In genomic region chr7:50448823-50449222, GRCh38 we compare ENCODE assay signal across 11 cellular contexts. TPM values are rescaled to one million over a fixed set of nuclear protein-coding genes. Genes with fewer than 3 reads are reported as not detected.
DNase-seq lines count a peak whose midpoint lies in the region; ATAC-seq and TF ChIP-seq lines count a peak whose summit lies in the region.
"Had no signal": no experiment of that assay in that cellular context is flagged by ENCODE, and none has a peak within 500 bp of the region (broad histone marks: within the 10 kb centered on the region; RNA-seq: fewer than 3 reads in every experiment).

No MANE protein-coding gene starts in this region.

- peaks cover 12% of the 10 kb centered on the region for H3K36me3 Mint-ChIP-seq in neural progenitor cell

- H3K4me1 ChIP-seq in PC-9 (replicated peaks; ENCODE audit: insufficient read depth) (peaks cover 41% of the 10 kb centered on the region), neural progenitor cell (peaks cover 11% of the 10 kb centered on the region), left ventricle myocardium inferior (peaks cover 18% of the 10 kb centered on the region)

- no peak overlapping the region for H3K27ac Mint-ChIP-seq in neural progenitor cell

- peak overlapping the region; percentile 87 for H3K4me2 ChIP-seq in PC-9
- H3K4me2 ChIP-seq in neural progenitor cell: peak overlapping the region; percentile 67

- no peaks in the 10 kb centered on the region for H3K9me2 ChIP-seq in PC-9 (ENCODE audit: insufficient read depth)

- no peaks in the 10 kb centered on the region for H3K27me3 Mint-ChIP-seq in neural progenitor cell (ENCODE audit: insufficient read depth, low read depth)

- H4K20me1 ChIP-seq in PC-9 (ENCODE audit: insufficient read depth) (no peaks in the 10 kb centered on the region; the same call in 1 of the 2 replicates), neural progenitor cell (ENCODE audit: low read depth) (peaks cover 4% of the 10 kb centered on the region)

- H3K9me3 ChIP-seq in PC-9 (ENCODE audit: insufficient read depth, low read depth) (0 out of 2 replicates have a peak, but pooled peaks cover 4% of the 10 kb centered on the region), neural progenitor cell (ENCODE audit: low read depth) (no peaks in the 10 kb centered on the region), left ventricle myocardium inferior (replicated peaks) (no peaks in the 10 kb centered on the region)
- H3K9me3 ChIP-seq: spleen, tibial artery had no signal

- ATAC-seq in GM18858 (IDR thresholded peaks at IDR 0.05; ENCODE audit: unreplicated experiment) (peak; percentile 42), HG02623 (IDR thresholded peaks at IDR 0.05; ENCODE audit: unreplicated experiment) (peak; percentile 29), HG03342 (IDR thresholded peaks at IDR 0.05; ENCODE audit: unreplicated experiment) (no peak)

- BruUV-seq in PC-9 (replicated peaks; lab: Mats Ljungman, UMichigan): no TSS peak

- peaks cover 28% of the 10 kb centered on the region for H3K36me3 ChIP-seq in PC-9 (ENCODE audit: low read depth)
- H3K36me3 ChIP-seq in neural progenitor cell: peaks cover 6% of the 10 kb centered on the region
- H3K36me3 ChIP-seq in left ventricle myocardium inferior: peaks cover 22% of the 10 kb centered on the region

- H3K27me3 ChIP-seq in PC-9 (ENCODE audit: insufficient read depth, low read depth) (no peaks in the 10 kb centered on the region), neural progenitor cell (no peaks in the 10 kb centered on the region), left ventricle myocardium inferior (ENCODE audit: low read depth) (no peaks in the 10 kb centered on the region)
- H3K27me3 ChIP-seq: spleen, tibial artery had no signal

- DNase-seq in PC-9 (no peak), neural progenitor cell (ENCODE audit: low spot score) (no peak), left ventricle myocardium inferior (no peak), SIG-M5 treated with dmso at 0.1 percent for 504 hours (lab: John Stamatoyannopoulos, UW; ENCODE audit: unreplicated experiment) (no peak)
- DNase-seq: caudate nucleus, NCI-H1436 treated with DMSO at 0.1 percent for 48 hours, spleen, tibial artery had no signal

- intact Hi-C loops in PC-9 (cut with micrococcal nuclease; ENCODE audit: unreplicated experiment): loop anchor here (5.0 to 10.0 kb wide), 2 partner anchors 596 to 713 kb away; no protein-coding TSS in a partner anchor
- intact Hi-C loops in left ventricle myocardium inferior (cut with micrococcal nuclease): no loop called here

- H3K27ac ChIP-seq in PC-9: peak overlapping the region; percentile 94
- no peak overlapping the region for H3K27ac ChIP-seq in neural progenitor cell
- H3K27ac ChIP-seq in left ventricle myocardium inferior (replicated peaks): no peak overlapping the region
- H3K27ac ChIP-seq: tibial artery had no signal

- no peaks in the 10 kb centered on the region for H3K9me3 Mint-ChIP-seq in neural progenitor cell

- peaks cover 8% of the 10 kb centered on the region for H3K4me1 Mint-ChIP-seq in neural progenitor cell

- H3K4me3 ChIP-seq in PC-9 (peak overlapping the region; percentile 75), neural progenitor cell (peak overlapping the region; percentile 50), left ventricle myocardium inferior (no peak overlapping the region)

- peaks cover 42% of the 10 kb centered on the region for H3F3A ChIP-seq in PC-9 (ENCODE audit: insufficient read depth, low read depth)
- H3F3A ChIP-seq in neural progenitor cell (ENCODE audit: low read depth): peaks cover 24% of the 10 kb centered on the region

- H3K79me2 ChIP-seq in PC-9 (ENCODE audit: low read depth): peaks cover 45% of the 10 kb centered on the region
- peaks cover 10% of the 10 kb centered on the region for H3K79me2 ChIP-seq in neural progenitor cell (ENCODE audit: low read depth)

- CTCF ChIA-PET in PC-9 (lab: Charles Lee): no interaction called here

- TF ChIP-seq CTCF in PC-9 (conservative IDR thresholded peaks at IDR 0.05) (no peak), neural progenitor cell (IDR thresholded peaks at IDR 0.05) (no peak), left ventricle myocardium inferior (IDR thresholded peaks at IDR 0.05; ENCODE audit: borderline replicate concordance) (no peak)

- POLR2A ChIA-PET in PC-9 (lab: Charles Lee; ENCODE audit: unreplicated experiment): no interaction called here

- H2AFZ ChIP-seq in PC-9 (no peak overlapping the region), neural progenitor cell (replicated peaks) (no peak overlapping the region)

- H3K9ac ChIP-seq in neural progenitor cell: no peak overlapping the region

- peak overlapping the region; percentile 87 for H3K4me3 Mint-ChIP-seq in neural progenitor cell

RNA-seq across cellular contexts. Expression of gene FIGNL1, which starts 1.3 kb away (rescaled TPM):
- total RNA-seq in PC-9 (2021) (18.7 and 25.7 TPM in 2 replicates), neural progenitor cell (ENCODE audit: low replicate concordance) (45.0 and 69.0 TPM in 2 replicates), left ventricle myocardium inferior (4.1 TPM)
